Comparison of ENCODE assay signal across 21 cellular contexts in genomic region chr3:187947927-187948682, GRCh38.
"Had no signal": no experiment of that assay in that cellular context is flagged by ENCODE, and none has a peak within 500 bp of the region (broad histone marks: within the 10 kb centered on the region; RNA-seq: fewer than 3 reads in every experiment).

No MANE protein-coding gene starts in this region.

- H3K27ac ChIP-seq: gastroesophageal sphincter, skin epidermis, tibial nerve had no signal

- H3K4me3 ChIP-seq: gastroesophageal sphincter, skin epidermis, tibial nerve had no signal

- DNase-seq: activated CD4-positive, alpha-beta T cell treated with anti-CD3 and anti-CD28 coated beads for 48 hours; activated CD4-positive, CD25-positive, alpha-beta regulatory T cell; activated CD8-positive, alpha-beta T cell treated with anti-CD3 and anti-CD28 coated beads for 36 hours; activated naive CD4-positive, alpha-beta T cell treated with anti-CD3 and anti-CD28 coated beads, Interleukin-2, amount 10 ng/mL, durations not matched to agents 7 days and 5 days; activated naive CD8-positive, alpha-beta T cell treated with anti-CD3 and anti-CD28 coated beads, Interleukin-2, amount 50 U/mL, for 24 hours; activated T-cell treated with anti-CD3 and anti-CD28 coated beads, Interleukin-2, amount 50 U/mL, for 1 hour; anterior cingulate cortex; central memory CD4-positive, alpha-beta T cell; effector CD4-positive, alpha-beta T cell; nucleus accumbens; posterior cingulate gyrus; retina; T-helper 1 cell; T-helper 9 cell had no signal

- H3K9me3 ChIP-seq: gastroesophageal sphincter, tibial nerve had no signal

- H3K36me3 Mint-ChIP-seq: brain, mesothelial cell of epicardium had no signal

- H3K27me3 ChIP-seq: gastroesophageal sphincter, tibial nerve had no signal

- H3K36me3 ChIP-seq: gastroesophageal sphincter, tibial nerve had no signal

- H3K27me3 Mint-ChIP-seq: activated CD8-positive, alpha-beta T cell treated with anti-CD3 and anti-CD28 coated beads for 36 hours; activated naive CD8-positive, alpha-beta T cell treated with anti-CD3 and anti-CD28 coated beads, Interleukin-2, amount 50 U/mL, for 24 hours; stimulated activated naive CD8-positive, alpha-beta T cell treated with anti-CD3 and anti-CD28 coated beads, Interleukin-15, Interleukin-2, amounts not matched to agents 100 ng/mL and 50 ng/mL, for 24 hours had no signal

- ATAC-seq: activated CD8-positive, alpha-beta T cell treated with anti-CD3 and anti-CD28 coated beads for 36 hours; activated naive CD8-positive, alpha-beta T cell treated with anti-CD3 and anti-CD28 coated beads, Interleukin-2, amount 50 U/mL, for 24 hours; gastroesophageal sphincter had no signal

- H3K27ac Mint-ChIP-seq: activated CD8-positive, alpha-beta T cell treated with anti-CD3 and anti-CD28 coated beads for 36 hours; activated naive CD4-positive, alpha-beta T cell treated with anti-CD3 and anti-CD28 coated beads, Interleukin-2, amount 10 ng/mL, durations not matched to agents 7 days and 5 days; activated naive CD8-positive, alpha-beta T cell treated with anti-CD3 and anti-CD28 coated beads, Interleukin-2, amount 50 U/mL, for 24 hours; brain; mesothelial cell of epicardium; nephron had no signal

- H3K9me3 Mint-ChIP-seq: activated CD8-positive, alpha-beta T cell treated with anti-CD3 and anti-CD28 coated beads for 36 hours; activated naive CD4-positive, alpha-beta T cell treated with anti-CD3 and anti-CD28 coated beads, Interleukin-2, amount 10 ng/mL, durations not matched to agents 7 days and 5 days; activated naive CD8-positive, alpha-beta T cell treated with anti-CD3 and anti-CD28 coated beads, Interleukin-2, amount 50 U/mL, for 24 hours; brain; mesothelial cell of epicardium; nephron; stimulated activated naive CD8-positive, alpha-beta T cell treated with anti-CD3 and anti-CD28 coated beads, Interleukin-15, Interleukin-2, amounts not matched to agents 100 ng/mL and 50 ng/mL, for 24 hours had no signal

- H3K4me3 Mint-ChIP-seq: activated CD8-positive, alpha-beta T cell treated with anti-CD3 and anti-CD28 coated beads for 36 hours; activated naive CD4-positive, alpha-beta T cell treated with anti-CD3 and anti-CD28 coated beads, Interleukin-2, amount 10 ng/mL, durations not matched to agents 7 days and 5 days; activated naive CD8-positive, alpha-beta T cell treated with anti-CD3 and anti-CD28 coated beads, Interleukin-2, amount 50 U/mL, for 24 hours; brain; mesothelial cell of epicardium; nephron; stimulated activated naive CD8-positive, alpha-beta T cell treated with anti-CD3 and anti-CD28 coated beads, Interleukin-15, Interleukin-2, amounts not matched to agents 100 ng/mL and 50 ng/mL, for 24 hours had no signal
